ENCODE assay signal across 11 cellular contexts in genomic region chr9:116390306-116391228, GRCh38.
DNase-seq lines count a peak whose midpoint lies in the region; ATAC-seq and TF ChIP-seq lines count a peak whose summit lies in the region.
"Had no signal": no experiment of that assay in that cellular context is flagged by ENCODE, and none has a peak within 500 bp of the region (broad histone marks: within the 10 kb centered on the region; RNA-seq: fewer than 3 reads in every experiment).

No MANE protein-coding gene starts in this region.

- no peaks in the 10 kb centered on the region for H3K36me3 ChIP-seq in left lung

- peak; percentile 78 for ATAC-seq in GM19023 (IDR thresholded peaks at IDR 0.05; ENCODE audit: unreplicated experiment)
- peak; percentile 70 for ATAC-seq in HG02588 (IDR thresholded peaks at IDR 0.05; ENCODE audit: unreplicated experiment)
- peak; percentile 72 for ATAC-seq in HG03521 (IDR thresholded peaks at IDR 0.05; ENCODE audit: unreplicated experiment)
- ATAC-seq in left lung, result no peak
- ATAC-seq: body of pancreas; stimulated activated naive CD8-positive, alpha-beta T cell treated with anti-CD3 and anti-CD28 coated beads, Interleukin-15, Interleukin-2, amounts not matched to agents 100 U/mL and 50 U/mL, for 24 hours had no signal

- POLR2A ChIA-PET in HEK293T (lab: Yijun Ruan, JAX), result no interaction called here

- no peak overlapping the region for H3K4me3 ChIP-seq in left lung
- H3K4me3 ChIP-seq: body of pancreas had no signal

- no peaks in the 10 kb centered on the region for H3K4me1 ChIP-seq in left lung
- H3K4me1 ChIP-seq: body of pancreas had no signal

- H3K27ac ChIP-seq in left lung, result no peak overlapping the region
- H3K27ac ChIP-seq: body of pancreas had no signal

- no peaks in the 10 kb centered on the region for H3K27me3 ChIP-seq in left lung
- H3K27me3 ChIP-seq: body of pancreas had no signal

- intact Hi-C loops in left lung (cut with DNase I) (no loop called here), posterior vena cava (cut with DNase I) (no loop called here)

- no peaks in the 10 kb centered on the region for H3K9me3 ChIP-seq in left lung
- H3K9me3 ChIP-seq: body of pancreas had no signal

- DNase-seq in germinal center (ENCODE audit: low spot score) (peak; percentile 7), left lung (no peak), NCI-H1048 (lab: John Stamatoyannopoulos, UW) (no peak), posterior vena cava (ENCODE audit: low spot score) (no peak), HEK293T (ENCODE audit: extremely low spot score) (no peak)
- DNase-seq: body of pancreas; MM.1S; stimulated activated naive CD8-positive, alpha-beta T cell treated with anti-CD3 and anti-CD28 coated beads, Interleukin-15, Interleukin-2, amounts not matched to agents 100 U/mL and 50 U/mL, for 24 hours had no signal

- CTCF ChIA-PET in HEK293T (lab: Yijun Ruan, JAX), result no interaction called here

- TF ChIP-seq CTCF in left lung (IDR thresholded peaks at IDR 0.05), result no peak

TF ChIP-seq in HEK293T, 16 proteins besides CTCF, POLR2A, EP300 and RAD21:
- TF ChIP-seq HDGF (IDR thresholded peaks at IDR 0.05; ENCODE audit: borderline replicate concordance) (no peak), L3MBTL2 (conservative IDR thresholded peaks at IDR 0.05) (no peak), LEF1 (IDR thresholded peaks at IDR 0.05; ENCODE audit: borderline replicate concordance) (no peak), TARDBP (IDR thresholded peaks at IDR 0.05) (no peak), FOXM1 (IDR thresholded peaks at IDR 0.05; ENCODE audit: borderline replicate concordance) (no peak), ARNT (IDR thresholded peaks at IDR 0.05) (no peak), ZNF384 (IDR thresholded peaks at IDR 0.05) (no peak), NFRKB (IDR thresholded peaks at IDR 0.05) (no peak), BHLHE40 (IDR thresholded peaks at IDR 0.05; ENCODE audit: borderline replicate concordance) (no peak), SP1 (IDR thresholded peaks at IDR 0.05) (no peak), PKNOX1 (IDR thresholded peaks at IDR 0.05) (no peak), FOXK2 (IDR thresholded peaks at IDR 0.05) (no peak), ELF4 (IDR thresholded peaks at IDR 0.05) (no peak), CTBP1 (IDR thresholded peaks at IDR 0.05; ENCODE audit: borderline replicate concordance) (no peak), SUZ12 (IDR thresholded peaks at IDR 0.05) (no peak), FOXA1 (IDR thresholded peaks at IDR 0.05) (no peak)
